8 cellular contexts compared by ENCODE assay signal in the genomic region with DNA sequence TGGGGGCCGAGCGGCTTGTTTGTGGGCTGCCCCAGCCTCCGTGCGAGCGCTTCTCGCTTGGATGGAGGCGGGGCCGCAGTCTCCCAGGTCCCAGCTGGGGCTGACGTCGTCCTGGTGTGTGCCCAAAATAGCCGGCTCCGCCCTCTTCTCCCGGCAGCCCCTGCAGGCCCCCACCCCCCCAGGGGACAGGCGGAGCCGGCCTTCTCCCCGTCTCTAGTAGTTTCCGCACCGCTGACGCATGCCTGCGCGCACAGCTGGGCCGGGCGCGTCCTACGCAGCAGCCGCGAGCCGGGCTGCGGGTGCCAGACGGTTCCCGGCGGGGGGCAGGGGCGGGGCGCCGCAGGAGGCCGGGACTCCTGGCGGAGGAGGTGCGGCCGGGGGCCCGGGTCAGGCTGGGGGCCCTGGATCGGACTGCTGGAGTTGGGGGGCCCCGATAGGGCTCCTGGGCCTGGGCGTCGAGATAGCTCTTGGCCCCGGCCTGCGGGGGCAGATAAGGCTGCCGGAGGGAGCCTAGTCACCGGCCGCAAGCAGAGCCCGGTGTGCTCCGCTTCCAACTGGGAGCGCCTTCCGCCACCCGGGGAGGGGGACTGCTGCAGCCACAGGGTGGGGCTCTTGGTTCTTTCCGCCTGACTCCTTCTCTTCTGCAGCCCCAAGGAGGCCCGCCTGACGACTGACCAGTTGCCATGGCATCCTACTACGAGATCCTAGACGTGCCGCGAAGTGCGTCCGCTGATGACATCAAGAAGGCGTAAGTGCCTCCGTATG. TPM values are rescaled to one million over a fixed set of nuclear protein-coding genes. Genes with fewer than 3 reads are reported as not detected.
DNase-seq lines count a peak whose midpoint lies in the region; ATAC-seq and TF ChIP-seq lines count a peak whose summit lies in the region.

TSS of gene DNAJB2 (plus strand) at position 216 of the 765 bp plus-strand sequence. CDS start at position 684, 468 bp downstream.

- peaks cover 42% of the 10 kb centered on the region for H3K4me1 Mint-ChIP-seq in activated CD4-positive, alpha-beta T cell treated with anti-CD3 and anti-CD28 coated beads, Interleukin-2, amount 10 ng/mL, durations not matched to agents 24 days and 14 days

- CTCF ChIA-PET in BJ (lab: Yijun Ruan, JAX), result interaction anchor here (0.6 to 20.1 kb wide), 14 partner anchors 10 to 250 kb away, joined by 3 to 403 read pairs (median 4); partner anchors contain the start of genes ABCB6, GLB1L, STK16 and TUBA4A

- H3K4me3 Mint-ChIP-seq in activated CD4-positive, alpha-beta T cell treated with anti-CD3 and anti-CD28 coated beads, Interleukin-2, amount 10 ng/mL, durations not matched to agents 24 days and 14 days, result peak within 1 kb of the TSS; percentile 97

- POLR2A ChIA-PET in BJ (lab: Charles Lee), result interaction anchor here (0.5 to 0.8 kb wide), 2 partner anchors 30 to 109 kb away, joined by 5 to 6 read pairs; partner anchors contain the start of gene DNPEP

- H3K27ac ChIP-seq in coronary artery (peak within 1 kb of the TSS; percentile 99), layer of hippocampus (ENCODE audit: low read depth, low read length) (peak within 1 kb of the TSS; percentile 100)

- H3K27me3 Mint-ChIP-seq in activated CD4-positive, alpha-beta T cell treated with anti-CD3 and anti-CD28 coated beads, Interleukin-2, amount 10 ng/mL, durations not matched to agents 24 days and 14 days, result no peaks in the 10 kb centered on the region

- no peaks in the 10 kb centered on the region for H3K9me3 Mint-ChIP-seq in activated CD4-positive, alpha-beta T cell treated with anti-CD3 and anti-CD28 coated beads, Interleukin-2, amount 10 ng/mL, durations not matched to agents 24 days and 14 days

- H3K36me3 ChIP-seq in BJ (ENCODE audit: control insufficient read depth, insufficient read depth, low read length), result peaks cover 20% of the 10 kb centered on the region

- peak within 1 kb of the TSS; percentile 56 for H3K4me3 ChIP-seq in BJ (ENCODE audit: low read depth, low read length)
- H3K4me3 ChIP-seq in coronary artery, result peak within 1 kb of the TSS; percentile 93

- H3K27ac Mint-ChIP-seq in activated CD4-positive, alpha-beta T cell treated with anti-CD3 and anti-CD28 coated beads, Interleukin-2, amount 10 ng/mL, durations not matched to agents 24 days and 14 days, result peak within 1 kb of the TSS; percentile 96

- TF ChIP-seq CTCF in BJ (IDR thresholded peaks at IDR 0.05; ENCODE audit: insufficient read depth, low read depth, low read length), result peak; percentile 20; the same call in 1 of the 2 replicates
- no peak for TF ChIP-seq CTCF in coronary artery (IDR thresholded peaks at IDR 0.05)

- ATAC-seq in GM19324 (IDR thresholded peaks at IDR 0.05; ENCODE audit: low FRiP score, unreplicated experiment), result peak; percentile 90
- peak; percentile 76 for ATAC-seq in HG03469 (IDR thresholded peaks at IDR 0.05; ENCODE audit: unreplicated experiment)

- no peaks in the 10 kb centered on the region for H3K27me3 ChIP-seq in BJ (ENCODE audit: control insufficient read depth, insufficient read depth, low read length)
- no peaks in the 10 kb centered on the region for H3K27me3 ChIP-seq in layer of hippocampus (ENCODE audit: control insufficient read depth, insufficient read depth, low read length)

- DNase-seq in BJ (ENCODE audit: low read depth) (peak; percentile 95), NCI-H526 treated with DMSO at 0.1 percent for 48 hours (lab: John Stamatoyannopoulos, UW) (peak; percentile 94), coronary artery (ENCODE audit: low spot score) (peak; percentile 99)
- peak; percentile 100 for DNase-seq in activated CD4-positive, alpha-beta T cell treated with anti-CD3 and anti-CD28 coated beads, Interleukin-2, amount 10 ng/mL, durations not matched to agents 24 days and 14 days
- peak; percentile 98 for DNase-seq in stimulated activated CD4-positive, alpha-beta T cell treated with anti-CD3 and anti-CD28 coated beads, Interleukin-1b, Interleukin-23, amount 100 ng/mL, for 4 hours (ENCODE audit: low read depth in 2 of 2)

- peaks cover 28% of the 10 kb centered on the region for H3K36me3 Mint-ChIP-seq in activated CD4-positive, alpha-beta T cell treated with anti-CD3 and anti-CD28 coated beads, Interleukin-2, amount 10 ng/mL, durations not matched to agents 24 days and 14 days (ENCODE audit: low read depth)

- intact Hi-C loops in activated CD4-positive, alpha-beta T cell treated with anti-CD3 and anti-CD28 coated beads, Interleukin-2, amount 10 ng/mL, durations not matched to agents 24 days and 14 days (cut with micrococcal nuclease), result loop anchor here (1.0 to 5.0 kb wide), 13 partner anchors 15 to 883 kb away; partner anchors contain the start of genes ABCB6, ANKZF1, ATG9A and CHPF

RNA-seq across cellular contexts. Expression of gene DNAJB2, which starts in this region (rescaled TPM):
- polyA plus RNA-seq in BJ (2011; rRNA removed), result 45.0 and 57.3 TPM in 2 replicates
- polyA minus RNA-seq in BJ (2011; rRNA and poly(A)+ RNA removed), result 35.2 and 54.1 TPM in 2 replicates
- 49.7 and 52.4 TPM in 2 replicates for total RNA-seq in activated CD4-positive, alpha-beta T cell treated with anti-CD3 and anti-CD28 coated beads, Interleukin-2, amount 10 ng/mL, durations not matched to agents 24 days and 14 days

Comparison
In these comparisons a context has a peak if more than half of its experiments do, and no peak if none do; other contexts are left out.
1. Peak in every context shown above with its lines: DNase-seq, ATAC-seq, H3K4me3 ChIP-seq and H3K27ac ChIP-seq.